In genomic region chrX:95889279-95889678, GRCh38 we compare ENCODE assay signal across 16 cellular contexts.
A peak's percentile ranks its signal among the peaks of the same experiment; 100 is the strongest.
DNase-seq lines count a peak whose midpoint lies in the region; ATAC-seq and TF ChIP-seq lines count a peak whose summit lies in the region.
"Had no signal": no experiment of that assay in that cellular context is flagged by ENCODE, and none has a peak within 500 bp of the region (broad histone marks: within the 10 kb centered on the region; RNA-seq: fewer than 3 reads in every experiment).

No MANE protein-coding gene starts in this region.

- TF ChIP-seq EP300 in transverse colon (IDR thresholded peaks at IDR 0.05; ENCODE audit: low read depth) = no peak

- H2AK5ac ChIP-seq in H9 (ENCODE audit: insufficient read length, low read length) (no peak overlapping the region), mesendoderm (ENCODE audit: low read length) (no peak overlapping the region), trophoblast cell (ENCODE audit: low read length) (no peak overlapping the region)

- H3K4me3 ChIP-seq in endodermal cell (ENCODE audit: low read length) (no peak overlapping the region), mesendoderm (ENCODE audit: low read length) (no peak overlapping the region), transverse colon (no peak overlapping the region), trophoblast cell (ENCODE audit: low read depth, low read length) (no peak overlapping the region), left ventricle myocardium inferior (no peak overlapping the region)
- H3K4me3 ChIP-seq: GM23248 had no signal

- intact Hi-C loops in transverse colon (cut with DNase I; ENCODE audit: low total_unique reads) (no loop called here), left ventricle myocardium inferior (cut with micrococcal nuclease) (no loop called here)

- H3K4me1 ChIP-seq in H9 (ENCODE audit: insufficient read depth, low read length) (no peaks in the 10 kb centered on the region), endodermal cell (ENCODE audit: control insufficient read depth, insufficient read depth, low read length) (no peaks in the 10 kb centered on the region), mesendoderm (ENCODE audit: control insufficient read depth, low read depth, low read length) (no peaks in the 10 kb centered on the region), transverse colon (peaks cover 0 to 15% (median 5%) of the 10 kb centered on the region in 4 donors), trophoblast cell (ENCODE audit: control insufficient read depth in 1 of 2, insufficient read depth in 2 of 2, low read length in 2 of 2) (no peaks in the 10 kb centered on the region), left ventricle myocardium inferior (no peaks in the 10 kb centered on the region)

- H2AFZ ChIP-seq in H9 (ENCODE audit: low read length) (peak overlapping the region; percentile 56), trophoblast cell (ENCODE audit: insufficient read depth, low read length, poor library complexity) (no peak overlapping the region)
- H2AFZ ChIP-seq: GM23248 had no signal

- ATAC-seq in activated T-helper 17 cell treated with anti-CD3 and anti-CD28 coated beads, Interleukin-2, amount 50 U/mL, for 72 hours (replicated peaks) = no peak

- H3K14ac ChIP-seq in H9 (ENCODE audit: insufficient read depth, low read length) (peak overlapping the region; percentile 57; the same call in 1 of the 2 replicates), trophoblast cell (ENCODE audit: low read length) (no peak overlapping the region)

- no peaks in the 10 kb centered on the region; the same call in 1 of the 2 replicates for H3K27me3 Mint-ChIP-seq in H9 (ENCODE audit: low read depth)
- H3K27me3 Mint-ChIP-seq in endodermal cell (ENCODE audit: insufficient read depth) = peaks cover 7% of the 10 kb centered on the region
- no peaks in the 10 kb centered on the region for H3K27me3 Mint-ChIP-seq in activated T-helper 17 cell treated with anti-CD3 and anti-CD28 coated beads, Interleukin-2, amount 50 U/mL, for 72 hours
- H3K27me3 Mint-ChIP-seq: CD4-positive, alpha-beta memory T cell had no signal

- peak overlapping the region; percentile 50 for H3K18ac ChIP-seq in H9 (ENCODE audit: insufficient read length, low read depth, low read length)
- H3K18ac ChIP-seq in mesendoderm (ENCODE audit: low read length) = no peak overlapping the region
- H3K18ac ChIP-seq in trophoblast cell (ENCODE audit: low read length) = no peak overlapping the region

- H3K23me2 ChIP-seq in H9 (ENCODE audit: insufficient read length, low read depth, low read length, poor library complexity, severe bottlenecking) = no peaks in the 10 kb centered on the region

- H3K4me1 Mint-ChIP-seq in H9 = 0 out of 4 replicates have a peak, but pooled peaks cover 0 to 5% of the 10 kb centered on the region in 2 experiments
- H3K4me1 Mint-ChIP-seq in endodermal cell = peaks cover 11% of the 10 kb centered on the region
- no peaks in the 10 kb centered on the region for H3K4me1 Mint-ChIP-seq in activated T-helper 17 cell treated with anti-CD3 and anti-CD28 coated beads, Interleukin-2, amount 50 U/mL, for 72 hours
- H3K4me1 Mint-ChIP-seq: CD4-positive, alpha-beta memory T cell had no signal

- H3K36me3 ChIP-seq in endodermal cell (ENCODE audit: control insufficient read depth, insufficient read depth, low read length) = no peaks in the 10 kb centered on the region
- no peaks in the 10 kb centered on the region for H3K36me3 ChIP-seq in mesendoderm (ENCODE audit: control insufficient read depth, insufficient read depth, low read length)
- H3K36me3 ChIP-seq in transverse colon = no peaks in the 10 kb centered on the region
- no peaks in the 10 kb centered on the region for H3K36me3 ChIP-seq in trophoblast cell (ENCODE audit: control insufficient read depth in 1 of 2, insufficient read depth in 2 of 2, low read length in 2 of 2)
- no peaks in the 10 kb centered on the region for H3K36me3 ChIP-seq in left ventricle myocardium inferior

- in situ Hi-C loops in transverse colon (cut with MboI; ENCODE audit: low pct_ligation_motif_present in 1 of 4, low pct_unique_long_range_greater_than_20kb in 1 of 4, low sequenced_read_pairs in 3 of 4) = no loop called here

- H3K4me3 Mint-ChIP-seq in H9 (no peak overlapping the region), endodermal cell (no peak overlapping the region)
- H3K4me3 Mint-ChIP-seq in activated T-helper 17 cell treated with anti-CD3 and anti-CD28 coated beads, Interleukin-2, amount 50 U/mL, for 72 hours = no peak overlapping the region
- H3K4me3 Mint-ChIP-seq: CD4-positive, alpha-beta memory T cell had no signal

- H3K79me1 ChIP-seq in H9 (ENCODE audit: insufficient read depth, low read depth, low read length, poor library complexity, severe bottlenecking) (no peaks in the 10 kb centered on the region), mesendoderm (ENCODE audit: low read length) (no peaks in the 10 kb centered on the region), trophoblast cell (ENCODE audit: low read length) (no peaks in the 10 kb centered on the region)

- H3K9ac ChIP-seq in H9 (ENCODE audit: extremely low read depth, insufficient read length, low read length) (no peak overlapping the region), endodermal cell (ENCODE audit: extremely low read depth, low read length, poor library complexity, severe bottlenecking) (no peak overlapping the region), mesendoderm (ENCODE audit: low read length) (no peak overlapping the region), trophoblast cell (ENCODE audit: low read length) (no peak overlapping the region)
- H3K9ac ChIP-seq: GM23248 had no signal

- H3K27me3 ChIP-seq in H9 (ENCODE audit: insufficient read depth, low read length) = no peaks in the 10 kb centered on the region
- no peaks in the 10 kb centered on the region for H3K27me3 ChIP-seq in endodermal cell (ENCODE audit: control insufficient read depth, insufficient read depth, low read length, poor library complexity, severe bottlenecking)
- H3K27me3 ChIP-seq in mesendoderm (ENCODE audit: insufficient read depth, low read length, poor library complexity) = no peaks in the 10 kb centered on the region
- H3K27me3 ChIP-seq in transverse colon = no peaks in the 10 kb centered on the region
- no peaks in the 10 kb centered on the region for H3K27me3 ChIP-seq in trophoblast cell (ENCODE audit: insufficient read depth, low read length)
- no peaks in the 10 kb centered on the region for H3K27me3 ChIP-seq in left ventricle myocardium inferior (ENCODE audit: low read depth)

- no peak for TF ChIP-seq CTCF in H9 (conservative IDR thresholded peaks at IDR 0.05)
- TF ChIP-seq CTCF in endodermal cell (conservative IDR thresholded peaks at IDR 0.05) = no peak
- TF ChIP-seq CTCF in transverse colon (IDR thresholded peaks at IDR 0.05) = no peak
- no peak for TF ChIP-seq CTCF in left ventricle myocardium inferior (IDR thresholded peaks at IDR 0.05; ENCODE audit: borderline replicate concordance)

- H3K23ac ChIP-seq in H9 (ENCODE audit: insufficient read length, low read depth, low read length) (no peak overlapping the region), mesendoderm (ENCODE audit: low read length) (no peak overlapping the region), trophoblast cell (ENCODE audit: low read length) (no peak overlapping the region)

- no peak overlapping the region for H3K4me2 ChIP-seq in H9 (ENCODE audit: insufficient read depth, insufficient read length, low read length)
- H3K4me2 ChIP-seq in mesendoderm (ENCODE audit: low read length) = no peak overlapping the region
- no peak overlapping the region for H3K4me2 ChIP-seq in trophoblast cell (ENCODE audit: low read length)

- no peak for DNase-seq in H9
- DNase-seq in endodermal cell = peak; percentile 52
- peak; percentile 56 for DNase-seq in mesendoderm
- peak; percentile 51 for DNase-seq in transverse colon
- DNase-seq in trophoblast cell = no peak
- DNase-seq in left ventricle myocardium inferior = no peak
- DNase-seq in cerebellar cortex (ENCODE audit: low spot score) = no peak
- DNase-seq: C1 segment of cervical spinal cord; Calu3; CD4-positive, alpha-beta memory T cell; COR-L47; DMS153; DND-41; GM23248; HCEC 1CT had no signal

- no peak overlapping the region for H4K12ac ChIP-seq in trophoblast cell (ENCODE audit: low read depth, low read length)

- H3T11ph ChIP-seq in H9 (ENCODE audit: low read length) = no peak overlapping the region

- H2BK120ac ChIP-seq in H9 (ENCODE audit: low read depth, low read length, poor library complexity, severe bottlenecking) (no peak overlapping the region), mesendoderm (ENCODE audit: low read depth, low read length) (no peak overlapping the region), trophoblast cell (ENCODE audit: insufficient read depth, low read length, poor library complexity) (no peak overlapping the region)

- no peaks in the 10 kb centered on the region for H3K9me3 ChIP-seq in H9 (ENCODE audit: control insufficient read depth, low read depth, low read length)
- H3K9me3 ChIP-seq in endodermal cell (ENCODE audit: control insufficient read depth, low read length) = no peaks in the 10 kb centered on the region
- no peaks in the 10 kb centered on the region for H3K9me3 ChIP-seq in transverse colon
- no peaks in the 10 kb centered on the region for H3K9me3 ChIP-seq in trophoblast cell (ENCODE audit: insufficient read depth, low read depth, low read length)
- H3K9me3 ChIP-seq in left ventricle myocardium inferior (replicated peaks) = no peaks in the 10 kb centered on the region

- H2BK5ac ChIP-seq in H9 (ENCODE audit: insufficient read length, low read length) = no peak overlapping the region
- H2BK5ac ChIP-seq in mesendoderm (ENCODE audit: low read length) = no peak overlapping the region
- H2BK5ac ChIP-seq in trophoblast cell (ENCODE audit: low read depth, low read length, poor library complexity) = no peak overlapping the region

- no peak overlapping the region for H3K27ac ChIP-seq in H9 (ENCODE audit: insufficient read length, low read depth, low read length)
- H3K27ac ChIP-seq in endodermal cell (ENCODE audit: low read depth, low read length) = no peak overlapping the region
- no peak overlapping the region for H3K27ac ChIP-seq in mesendoderm (ENCODE audit: low read depth, low read length)
- peak overlapping the region in 1 of 4 donors; percentile 35 for H3K27ac ChIP-seq in transverse colon
- H3K27ac ChIP-seq in trophoblast cell (ENCODE audit: low read depth, low read length) = no peak overlapping the region
- no peak overlapping the region for H3K27ac ChIP-seq in left ventricle myocardium inferior (replicated peaks)
- H3K27ac ChIP-seq: GM23248 had no signal

- no peaks in the 10 kb centered on the region for H3K79me2 ChIP-seq in H9 (ENCODE audit: insufficient read depth, low read length)
- H3K79me2 ChIP-seq in mesendoderm (ENCODE audit: control insufficient read depth, insufficient read depth, low read length) = no peaks in the 10 kb centered on the region
- no peaks in the 10 kb centered on the region for H3K79me2 ChIP-seq in trophoblast cell (ENCODE audit: control insufficient read depth, insufficient read depth, low read length, poor library complexity)

- H2BK12ac ChIP-seq in H9 (ENCODE audit: insufficient read length, low read depth, low read length) (no peak overlapping the region), trophoblast cell (ENCODE audit: low read length) (no peak overlapping the region)

- no peaks in the 10 kb centered on the region for H3K9me3 Mint-ChIP-seq in H9
- no peaks in the 10 kb centered on the region for H3K9me3 Mint-ChIP-seq in endodermal cell
- no peaks in the 10 kb centered on the region for H3K9me3 Mint-ChIP-seq in activated T-helper 17 cell treated with anti-CD3 and anti-CD28 coated beads, Interleukin-2, amount 50 U/mL, for 72 hours
- H3K9me3 Mint-ChIP-seq: CD4-positive, alpha-beta memory T cell had no signal

- H4K91ac ChIP-seq in H9 (ENCODE audit: insufficient read length, low read depth, low read length) = no peak overlapping the region
- H4K91ac ChIP-seq in trophoblast cell (ENCODE audit: low read depth, low read length) = no peak overlapping the region

- H4K20me1 ChIP-seq in H9 (ENCODE audit: control insufficient read depth, insufficient read depth, insufficient read length) = no peaks in the 10 kb centered on the region

- H4K8ac ChIP-seq in H9 (replicated peaks; ENCODE audit: insufficient read length, low read depth, low read length) (no peak overlapping the region), mesendoderm (ENCODE audit: low read depth, low read length) (no peak overlapping the region), trophoblast cell (ENCODE audit: low read depth, low read length) (no peak overlapping the region)

- H2BK15ac ChIP-seq in H9 (ENCODE audit: low read depth, low read length) = no peak overlapping the region
- H2BK15ac ChIP-seq in mesendoderm (replicated peaks; ENCODE audit: low read depth) = no peak overlapping the region

- H3K36me3 Mint-ChIP-seq in H9 (ENCODE audit: insufficient read depth in 1 of 3, low read depth in 3 of 3) (no peaks in the 10 kb centered on the region), endodermal cell (ENCODE audit: low read depth) (no peaks in the 10 kb centered on the region)
- no peaks in the 10 kb centered on the region for H3K36me3 Mint-ChIP-seq in activated T-helper 17 cell treated with anti-CD3 and anti-CD28 coated beads, Interleukin-2, amount 50 U/mL, for 72 hours (ENCODE audit: low read depth)
- H3K36me3 Mint-ChIP-seq: CD4-positive, alpha-beta memory T cell had no signal

- no CpG with 5 or more reads among the region's 1 CpG for WGBS in H9 (ENCODE audit: extremely low coverage, insufficient read length, low lambda C conversion rate)
- WGBS in endodermal cell (ENCODE audit: insufficient coverage in 1 of 2, insufficient read length in 1 of 2), 2 experiments = 88% methylated on average over 1 of the region's 1 CpG; no CpG with 5 or more reads in 1 of the 2 experiments
- no CpG with 5 or more reads among the region's 1 CpG for WGBS in mesendoderm (ENCODE audit: extremely low coverage, insufficient coverage, low lambda C conversion rate)
- WGBS in transverse colon (ENCODE audit: low coverage in 1 of 2), 2 donors = 78% methylated on average over 1 of the region's 1 CpG; no CpG with 5 or more reads in 1 of the 2 donors
- no CpG with 5 or more reads among the region's 1 CpG for WGBS in trophoblast cell (ENCODE audit: extremely low coverage, insufficient coverage, insufficient read length)

- peak; percentile 52 for TF ChIP-seq POLR2A in transverse colon (IDR thresholded peaks at IDR 0.05)

- H3K4ac ChIP-seq in H9 (ENCODE audit: low read depth, low read length) = no peak overlapping the region
- H3K4ac ChIP-seq in mesendoderm (ENCODE audit: low read depth, low read length) = no peak overlapping the region
- no peak overlapping the region for H3K4ac ChIP-seq in trophoblast cell (ENCODE audit: low read depth, low read length)

- peak overlapping the region; percentile 42 for H4K5ac ChIP-seq in H9 (ENCODE audit: insufficient read length, low read depth, low read length)
- H4K5ac ChIP-seq in mesendoderm (ENCODE audit: low read length) = no peak overlapping the region

- no peak overlapping the region for H2BK20ac ChIP-seq in H9 (ENCODE audit: low read depth, low read length, poor library complexity, severe bottlenecking)

- no peak overlapping the region for H3K27ac Mint-ChIP-seq in H9
- H3K27ac Mint-ChIP-seq in endodermal cell = no peak overlapping the region
- no peak overlapping the region for H3K27ac Mint-ChIP-seq in activated T-helper 17 cell treated with anti-CD3 and anti-CD28 coated beads, Interleukin-2, amount 50 U/mL, for 72 hours
- H3K27ac Mint-ChIP-seq: CD4-positive, alpha-beta memory T cell had no signal

- H3K56ac ChIP-seq in H9 (ENCODE audit: insufficient read length, low read depth, low read length) = no peak overlapping the region
- peak overlapping the region; percentile 64 for H3K56ac ChIP-seq in mesendoderm (ENCODE audit: low read length)

Comparison
In these comparisons a context has a peak if more than half of its experiments do, and no peak if none do; other contexts are left out.
1. DNase-seq: peak in endodermal cell (single experiment), mesendoderm (single experiment) and transverse colon (single experiment); none in H9 (single experiment), trophoblast cell (0 of 2), left ventricle myocardium inferior (single experiment) and cerebellar cortex (single experiment).